8 cellular contexts compared by ENCODE assay signal in the genomic region with DNA sequence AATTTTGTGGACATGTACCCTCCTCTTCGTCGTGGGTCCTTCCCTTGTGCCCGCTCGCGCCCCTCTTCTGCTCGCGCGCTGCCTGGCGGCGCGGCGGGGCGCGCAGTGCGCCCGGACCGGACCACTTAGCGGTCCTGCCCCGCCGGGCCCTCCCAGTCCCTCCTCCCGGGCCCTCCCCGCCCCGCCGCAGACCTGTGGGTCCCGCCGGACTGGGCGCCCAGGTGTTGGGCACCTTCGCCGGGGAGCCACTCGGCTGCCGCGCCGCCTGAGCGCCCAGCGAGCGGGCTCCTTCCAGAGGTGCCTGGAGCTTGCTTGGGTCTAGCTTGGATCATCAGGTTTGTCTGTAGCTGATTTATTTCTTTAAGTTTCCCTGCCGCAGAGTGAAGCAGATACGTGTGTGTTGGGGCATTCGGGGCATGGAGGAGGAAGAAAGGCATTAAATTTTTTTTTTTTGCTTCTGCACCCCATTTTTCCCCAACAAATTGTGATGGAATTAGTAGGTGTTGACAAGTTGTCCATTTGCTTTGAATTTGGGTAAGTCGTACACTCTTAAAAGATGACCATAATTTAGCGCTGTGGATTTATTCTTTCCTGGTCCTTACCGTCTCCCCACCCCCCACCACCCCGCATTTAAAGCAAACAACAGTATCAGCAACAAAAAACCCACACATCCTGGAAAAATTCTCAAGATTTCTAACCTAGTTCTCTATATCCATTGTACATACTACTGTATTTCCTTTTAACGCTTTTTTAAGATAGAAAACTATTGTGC. TPM values are rescaled to one million over a fixed set of nuclear protein-coding genes. Genes with fewer than 3 reads are reported as not detected.
DNase-seq lines count a peak whose midpoint lies in the region; ATAC-seq, FAIRE-seq and TF ChIP-seq lines count a peak whose summit lies in the region.

No MANE protein-coding gene starts in this region.

- peak overlapping the region; percentile 47 to 77 for H3K4me2 ChIP-seq in H1 (ENCODE audit: insufficient read depth in 1 of 2, low read depth in 2 of 2, low read length in 2 of 2)

- peak; percentile 29 for DNase-seq in NCI-H2196 (lab: John Stamatoyannopoulos, UW; ENCODE audit: unreplicated experiment)
- DNase-seq in NCI-H2196 treated with DMSO at 0.1 percent for 48 hours (lab: John Stamatoyannopoulos, UW; ENCODE audit: unreplicated experiment): no peak
- no peak for DNase-seq in NB4 (ENCODE audit: low read depth)
- peak; percentile 37 for DNase-seq in activated CD4-positive, alpha-beta T cell treated with anti-CD3 and anti-CD28 coated beads, Interleukin-2, amount 10 ng/mL, durations not matched to agents 7 days and 5 days
- no peak for DNase-seq in H1 (ENCODE audit: low read depth in 1 of 2, low spot score in 2 of 2)
- peak; percentile 40 for DNase-seq in midbrain (lab: John Stamatoyannopoulos, UW)

- peak overlapping the region; percentile 82 for H4K5ac ChIP-seq in H1 (ENCODE audit: insufficient read length, low read depth, low read length)

- H3K4ac ChIP-seq in H1 (replicated peaks; ENCODE audit: insufficient read length, low read depth, low read length): no peak overlapping the region

- H3K27ac ChIP-seq in H1 (ENCODE audit: low read depth, low read length): peak overlapping the region; percentile 78

- POLR2A ChIA-PET in activated CD4-positive, alpha-beta T cell treated with anti-CD3 and anti-CD28 coated beads, Interleukin-2, amount 10 ng/mL, durations not matched to agents 7 days and 5 days (lab: Charles Lee): interaction anchor here (0.7 to 1.2 kb wide), 4 partner anchors 26 to 386 kb away, joined by 3 to 7 read pairs (median 4); no protein-coding TSS in a partner anchor
- POLR2A ChIA-PET in H1 (lab: Charles Lee; ENCODE audit: partially characterized antibody): interaction anchor here (0.7 to 5.9 kb wide), 6 partner anchors 18 to 376 kb away, joined by 3 to 55 read pairs (median 8); no protein-coding TSS in a partner anchor

- H3K36me3 ChIP-seq in H1 (ENCODE audit: control insufficient read depth in 2 of 4, insufficient read depth in 4 of 4, low read length in 3 of 4): peaks cover 0 to 16% (median 0%) of the 10 kb centered on the region in 4 experiments; a peak in 1 of 8 replicates

- 0 out of 4 replicates have a peak, but pooled peaks of 1 of the 2 experiments have one; percentile 2 for TF ChIP-seq RAD21 in H1 (IDR thresholded peaks at IDR 0.05 in 1 of 2, conservative IDR thresholded peaks at IDR 0.05 in 1 of 2; ENCODE audit: low read depth in 2 of 2, low read length in 2 of 2)

- H2BK20ac ChIP-seq in H1 (ENCODE audit: low read length): no peak overlapping the region

- FAIRE-seq in H1 (lab: Jason Lieb, UNC): no peak

- H3K9ac ChIP-seq in H1 (replicated peaks in 1 of 4; ENCODE audit: extremely low read depth in 1 of 4, low read depth in 3 of 4, low read length in 3 of 4): peak overlapping the region; percentile 70 to 93 (median 80)

- no peak overlapping the region for H2BK15ac ChIP-seq in H1 (ENCODE audit: low read length)

- no peak overlapping the region for H3K14ac ChIP-seq in H1 (ENCODE audit: insufficient read length)

- peak overlapping the region; percentile 96 for H3K27ac Mint-ChIP-seq in activated CD4-positive, alpha-beta T cell treated with anti-CD3 and anti-CD28 coated beads, Interleukin-2, amount 10 ng/mL, durations not matched to agents 7 days and 5 days
- H3K27ac Mint-ChIP-seq in stimulated activated memory B cell treated with anti-CD40 and anti-IgM and Interleukin-4, amounts not matched to agents 10 μg/mL and 1 μg/mL and 100 μg/mL, for 72 hours: peak overlapping the region; percentile 98

- no peak for TF ChIP-seq EP300 in H1 (IDR thresholded peaks at IDR 0.05; ENCODE audit: borderline replicate concordance in 1 of 2, low read depth in 2 of 2, low read length in 2 of 2)

- H3K23ac ChIP-seq in H1 (ENCODE audit: insufficient read length): no peak overlapping the region

- CTCF ChIA-PET in activated CD4-positive, alpha-beta T cell treated with anti-CD3 and anti-CD28 coated beads, Interleukin-2, amount 10 ng/mL, durations not matched to agents 7 days and 5 days (lab: Charles Lee): interaction anchor here (0.6 to 1.1 kb wide), 3 partner anchors 11 to 143 kb away, joined by 3 to 5 read pairs (median 3); no protein-coding TSS in a partner anchor
- CTCF ChIA-PET in H1 (lab: Charles Lee; ENCODE audit: partially characterized antibody): interaction anchor here (0.6 to 1.8 kb wide), 6 partner anchors 7 to 547 kb away, joined by 3 to 6 read pairs (median 4); no protein-coding TSS in a partner anchor

- peaks cover 2 to 6% of the 10 kb centered on the region in 2 experiments for H4K20me1 ChIP-seq in H1 (replicated peaks in 1 of 2; ENCODE audit: control insufficient read depth in 1 of 2, insufficient read depth in 2 of 2, low read length in 2 of 2)

- H3K4me1 Mint-ChIP-seq in activated CD4-positive, alpha-beta T cell treated with anti-CD3 and anti-CD28 coated beads, Interleukin-2, amount 10 ng/mL, durations not matched to agents 7 days and 5 days: peaks cover 9% of the 10 kb centered on the region
- H3K4me1 Mint-ChIP-seq in stimulated activated memory B cell treated with anti-CD40 and anti-IgM and Interleukin-4, amounts not matched to agents 10 μg/mL and 1 μg/mL and 100 μg/mL, for 72 hours: peaks cover 7% of the 10 kb centered on the region

- peaks cover 0 to 14% (median 10%) of the 10 kb centered on the region in 4 experiments; a peak in 5 of 7 replicates for H3K4me1 ChIP-seq in H1 (replicated peaks in 1 of 4; ENCODE audit: control insufficient read depth in 3 of 4, insufficient read depth in 4 of 4, low read length in 3 of 4)

- H3K36me3 Mint-ChIP-seq in activated CD4-positive, alpha-beta T cell treated with anti-CD3 and anti-CD28 coated beads, Interleukin-2, amount 10 ng/mL, durations not matched to agents 7 days and 5 days (ENCODE audit: low read depth): peaks cover 30% of the 10 kb centered on the region
- peaks cover 6% of the 10 kb centered on the region for H3K36me3 Mint-ChIP-seq in stimulated activated memory B cell treated with anti-CD40 and anti-IgM and Interleukin-4, amounts not matched to agents 10 μg/mL and 1 μg/mL and 100 μg/mL, for 72 hours

- no peak overlapping the region for H2BK120ac ChIP-seq in H1 (replicated peaks; ENCODE audit: low read depth, low read length)

- H4K8ac ChIP-seq in H1 (ENCODE audit: extremely low read depth, insufficient read depth, low read length): peak overlapping the region; percentile 54

- no peaks in the 10 kb centered on the region for H3K79me1 ChIP-seq in H1 (ENCODE audit: low read depth, low read length)

- H3K27me3 ChIP-seq in H1 (replicated peaks in 1 of 4; ENCODE audit: control insufficient read depth in 3 of 4, extremely low read depth in 1 of 4, insufficient read depth in 3 of 4, low read length in 3 of 4): no peaks in the 10 kb centered on the region

- H3K4me3 ChIP-seq in NB4 (ENCODE audit: low read depth, low read length) (peak overlapping the region; percentile 84), H1 (ENCODE audit: extremely low read depth in 1 of 4, insufficient read depth in 2 of 4, low read depth in 3 of 4, low read length in 4 of 4) (peak overlapping the region; percentile 80 to 91 (median 84))

- H3K9me3 ChIP-seq in H1 (ENCODE audit: insufficient read depth in 2 of 2, low read depth in 1 of 2, low read length in 1 of 2): no peaks in the 10 kb centered on the region

- H3K79me2 ChIP-seq in H1 (ENCODE audit: control insufficient read depth in 1 of 2, insufficient read depth in 2 of 2, low read length in 2 of 2): peaks cover 29 to 54% of the 10 kb centered on the region in 2 experiments

- H2BK12ac ChIP-seq in H1 (ENCODE audit: low read depth, low read length): 0 out of 2 replicates have a peak overlapping the region, but pooled peaks have one; percentile 2

- H4K91ac ChIP-seq in H1 (replicated peaks; ENCODE audit: insufficient read length, low read length): peak overlapping the region; percentile 51

- peak overlapping the region; percentile 76 for H3K4me3 Mint-ChIP-seq in activated CD4-positive, alpha-beta T cell treated with anti-CD3 and anti-CD28 coated beads, Interleukin-2, amount 10 ng/mL, durations not matched to agents 7 days and 5 days
- peak overlapping the region; percentile 89 for H3K4me3 Mint-ChIP-seq in stimulated activated memory B cell treated with anti-CD40 and anti-IgM and Interleukin-4, amounts not matched to agents 10 μg/mL and 1 μg/mL and 100 μg/mL, for 72 hours

- H2BK5ac ChIP-seq in H1 (ENCODE audit: low read depth, low read length): peak overlapping the region; percentile 72

- TF ChIP-seq CTCF in NB4 (IDR thresholded peaks at IDR 0.05; ENCODE audit: low read depth, low read length) (no peak), H1 (IDR thresholded peaks at IDR 0.05; ENCODE audit: control extremely low read depth in 1 of 3, insufficient read depth in 1 of 3, low read depth in 1 of 3, low read length in 3 of 3) (no peak)

- H3K9me3 Mint-ChIP-seq in activated CD4-positive, alpha-beta T cell treated with anti-CD3 and anti-CD28 coated beads, Interleukin-2, amount 10 ng/mL, durations not matched to agents 7 days and 5 days: no peaks in the 10 kb centered on the region
- no peaks in the 10 kb centered on the region for H3K9me3 Mint-ChIP-seq in stimulated activated memory B cell treated with anti-CD40 and anti-IgM and Interleukin-4, amounts not matched to agents 10 μg/mL and 1 μg/mL and 100 μg/mL, for 72 hours

- WGBS in H1 (ENCODE audit: extremely low coverage in 1 of 2, insufficient coverage in 1 of 2, insufficient read length in 1 of 2, insufficient replicate concordance in 2 of 2, low coverage in 1 of 2, low lambda C conversion rate in 2 of 2, missing lambda C conversion rate in 1 of 2), 2 experiments: 1% methylated on average over 24 of the region's 44 CpGs; no CpG with 5 or more reads in 1 of the 2 experiments

- peak overlapping the region; percentile 79; the same call in 1 of the 2 replicates for H3K18ac ChIP-seq in H1 (ENCODE audit: extremely low read depth, low read length)

- H2AK5ac ChIP-seq in H1 (ENCODE audit: low read depth, low read length): no peak overlapping the region

- H2AFZ ChIP-seq in H1 (ENCODE audit: low read length): peak overlapping the region; percentile 14; the same call in 1 of the 2 replicates

- peak overlapping the region; percentile 84 for H3K56ac ChIP-seq in H1 (replicated peaks; ENCODE audit: insufficient read length, low read depth, low read length)

- peak; percentile 23 for ATAC-seq in HG02610 (IDR thresholded peaks at IDR 0.05; ENCODE audit: unreplicated experiment)
- ATAC-seq in stimulated activated memory B cell treated with anti-CD40 and anti-IgM and Interleukin-4, amounts not matched to agents 10 μg/mL and 1 μg/mL and 100 μg/mL, for 72 hours: peak; percentile 61

- TF ChIP-seq POLR2A in NB4 (IDR thresholded peaks at IDR 0.05; ENCODE audit: extremely low read depth, insufficient read length) (no peak), H1 (IDR thresholded peaks at IDR 0.05; ENCODE audit: control extremely low read depth in 1 of 2, low read depth in 2 of 2, low read length in 2 of 2) (no peak)

- H3K27me3 Mint-ChIP-seq in activated CD4-positive, alpha-beta T cell treated with anti-CD3 and anti-CD28 coated beads, Interleukin-2, amount 10 ng/mL, durations not matched to agents 7 days and 5 days: no peaks in the 10 kb centered on the region
- H3K27me3 Mint-ChIP-seq in stimulated activated memory B cell treated with anti-CD40 and anti-IgM and Interleukin-4, amounts not matched to agents 10 μg/mL and 1 μg/mL and 100 μg/mL, for 72 hours: no peaks in the 10 kb centered on the region

- no peaks in the 10 kb centered on the region; the same call in 1 of the 2 replicates for H3K23me2 ChIP-seq in H1 (ENCODE audit: low read depth, low read length)

RNA-seq across cellular contexts. Expression of a gene that starts 0.9 kb away (rescaled TPM):
- total RNA-seq in activated CD4-positive, alpha-beta T cell treated with anti-CD3 and anti-CD28 coated beads, Interleukin-2, amount 10 ng/mL, durations not matched to agents 7 days and 5 days: 10 to 100 TPM; 58.2 to 61.4 TPM
- 94.0 and 94.2 TPM in 2 replicates for total RNA-seq in H1 (2021; fragmentation: NEBNext Ultra II Directional; extraction: Animal tissue kit (Norgen Biotek cat#: 25700))
- polyA plus RNA-seq in H1 (2011; rRNA removed): 18.7 and 22.9 TPM in 2 replicates
- 26.6 TPM for polyA plus RNA-seq in H1 (2011; cell fraction: cytosol; rRNA removed)
- polyA plus RNA-seq in H1 (2011; cell fraction: nucleus; rRNA removed): 14.5 TPM
- 24.9 to 57.2 TPM (median 35.1 TPM) in 4 replicates for polyA plus RNA-seq in H1 (2012, experiment 1 of 2)
- 6.7 TPM for polyA plus RNA-seq in H1 (2012, experiment 2 of 2)
- polyA plus RNA-seq in H1 (2013, experiment 1 of 2): 54.7 TPM
- polyA plus RNA-seq in H1 (2013, experiment 2 of 2): 60.5 TPM
- 28.4 and 53.6 TPM in 2 replicates for polyA minus RNA-seq in H1 (2011; rRNA and poly(A)+ RNA removed)
- 28.0 TPM for polyA minus RNA-seq in H1 (2011; cell fraction: cytosol; rRNA and poly(A)+ RNA removed)
- polyA minus RNA-seq in H1 (2011; cell fraction: nucleus; rRNA and poly(A)+ RNA removed): 86.1 TPM

Comparison
In these comparisons a context has a peak if more than half of its experiments do, and no peak if none do; other contexts are left out.
1. DNase-seq: peak in NCI-H2196 (single experiment), activated CD4-positive, alpha-beta T cell treated with anti-CD3 and anti-CD28 coated beads, Interleukin-2, amount 10 ng/mL, durations not matched to agents 7 days and 5 days (single experiment) and midbrain (single experiment); none in NCI-H2196 treated with DMSO at 0.1 percent for 48 hours (single experiment), NB4 (single experiment) and H1 (0 of 2).